9 cellular contexts compared by ENCODE assay signal in the genomic region with DNA sequence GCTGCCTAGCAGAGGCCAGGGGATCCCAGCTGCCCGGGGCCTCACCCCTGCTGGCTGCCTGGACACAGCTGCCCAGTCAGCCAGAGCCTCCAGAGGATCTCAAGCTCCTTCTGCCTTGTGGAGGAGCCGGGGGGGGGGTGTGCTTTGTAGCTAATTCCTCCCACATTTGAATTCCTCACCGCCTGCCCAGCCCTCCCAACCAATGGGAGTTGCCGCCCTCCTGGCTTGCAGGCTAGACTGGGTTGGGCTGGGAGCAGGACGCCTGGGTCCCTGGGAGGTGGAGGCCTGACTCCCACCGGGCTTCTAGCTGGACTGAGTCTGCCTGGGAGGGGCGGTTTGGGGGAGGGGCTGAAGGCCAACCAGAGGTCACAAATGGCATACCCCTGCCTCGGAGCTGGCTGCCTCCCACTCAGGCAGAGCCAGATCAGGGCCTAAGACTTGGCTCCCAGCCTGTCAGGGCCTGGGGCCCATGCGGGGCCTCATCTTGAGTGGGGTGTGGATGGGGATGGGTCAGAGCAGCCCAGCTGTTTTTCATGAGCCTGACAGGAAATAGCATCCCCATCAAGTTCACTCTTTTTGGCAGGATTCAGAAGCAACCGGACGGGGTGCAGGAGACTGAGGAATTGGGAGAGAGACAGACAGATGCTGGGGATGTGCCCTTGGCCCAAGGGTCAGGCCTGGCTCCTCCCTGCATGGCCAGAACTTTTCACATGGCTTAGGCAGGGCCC. TPM values are rescaled to one million over a fixed set of nuclear protein-coding genes. Genes with fewer than 3 reads are reported as not detected.
DNase-seq lines count a peak whose midpoint lies in the region; TF ChIP-seq lines count a peak whose summit lies in the region.
"Had no signal": no experiment of that assay in that cellular context is flagged by ENCODE, and none has a peak within 500 bp of the region (broad histone marks: within the 10 kb centered on the region; RNA-seq: fewer than 3 reads in every experiment).

No MANE protein-coding gene starts in this region.

- H3K27me3 ChIP-seq in WERI-Rb-1 (ENCODE audit: insufficient read depth, low read depth, severe bottlenecking) (no peaks in the 10 kb centered on the region), cardiac muscle cell (no peaks in the 10 kb centered on the region)

- peaks cover 48% of the 10 kb centered on the region for H3K36me3 ChIP-seq in WERI-Rb-1
- H3K36me3 ChIP-seq in cardiac muscle cell: peaks cover 9% of the 10 kb centered on the region

- peaks cover 39% of the 10 kb centered on the region for H3K36me3 Mint-ChIP-seq in osteocyte (ENCODE audit: unreplicated experiment)

- H3K27me3 Mint-ChIP-seq in osteocyte (ENCODE audit: unreplicated experiment): no peaks in the 10 kb centered on the region

- H3K9me3 ChIP-seq in WERI-Rb-1 (ENCODE audit: severe bottlenecking): no peaks in the 10 kb centered on the region
- no peaks in the 10 kb centered on the region for H3K9me3 ChIP-seq in cardiac muscle cell (ENCODE audit: low read depth)

- no peaks in the 10 kb centered on the region for H3K9me3 Mint-ChIP-seq in osteocyte (ENCODE audit: unreplicated experiment)
- H3K9me3 Mint-ChIP-seq: WTC11 had no signal

- peaks cover 13% of the 10 kb centered on the region for H3K4me1 ChIP-seq in cardiac muscle cell (ENCODE audit: low read depth)

- peaks cover 46% of the 10 kb centered on the region for H3K4me1 Mint-ChIP-seq in osteocyte (ENCODE audit: unreplicated experiment)

- peak overlapping the region; percentile 47 for H3K27ac Mint-ChIP-seq in osteocyte (ENCODE audit: unreplicated experiment)
- H3K27ac Mint-ChIP-seq: WTC11 had no signal

- no peak for TF ChIP-seq CTCF in AG09319 (IDR thresholded peaks at IDR 0.05; ENCODE audit: low read depth, low read length)
- no peak for TF ChIP-seq CTCF in WERI-Rb-1 (IDR thresholded peaks at IDR 0.05; ENCODE audit: low read depth, low read length)
- TF ChIP-seq CTCF in cardiac muscle cell (IDR thresholded peaks at IDR 0.05; ENCODE audit: low read depth, low read length): no peak
- TF ChIP-seq CTCF in osteocyte (IDR thresholded peaks at IDR 0.05): no peak

- H3K4me3 Mint-ChIP-seq in osteocyte (ENCODE audit: unreplicated experiment): no peak overlapping the region
- H3K4me3 Mint-ChIP-seq: WTC11 had no signal

- H3K27ac ChIP-seq in WERI-Rb-1 (peak overlapping the region; percentile 68), cardiac muscle cell (peak overlapping the region; percentile 15)

- H3K4me3 ChIP-seq in WERI-Rb-1 (ENCODE audit: low read depth, low read length) (no peak overlapping the region), cardiac muscle cell (no peak overlapping the region)

- DNase-seq in AG09319 (ENCODE audit: extremely low read depth, low read depth) (peak; percentile 81), WERI-Rb-1 (peak; percentile 86), cardiac muscle cell (ENCODE audit: low read depth in 1 of 2, low spot score in 1 of 2) (peak in 1 of 2 donors; percentile 88), osteocyte (ENCODE audit: extremely low spot score, unreplicated experiment) (no peak), NCI-H2196 (lab: John Stamatoyannopoulos, UW; ENCODE audit: unreplicated experiment) (no peak), NCI-H1436 (lab: John Stamatoyannopoulos, UW) (no peak), NCI-H2227 (lab: John Stamatoyannopoulos, UW; ENCODE audit: unreplicated experiment) (no peak)
- no peak for DNase-seq in stimulated activated naive CD4-positive, alpha-beta T cell treated with Interleukin-2 at 50 U/mL for 16 hours (lab: John Stamatoyannopoulos, UW)

RNA-seq across cellular contexts. Expression of a gene that starts 29.2 kb away (rescaled TPM):
- total RNA-seq in cardiac muscle cell (0.18 and 0.92 TPM in 2 replicates), osteocyte (not detected in 2 replicates)
- polyA plus RNA-seq in cardiac muscle cell: 0.56 TPM in 1 of 2 replicates, not detected in the other

RNA-seq across cellular contexts. Expression of a gene that starts 48.8 kb away (rescaled TPM):
- total RNA-seq in cardiac muscle cell: 134 and 200 TPM in 2 replicates
- polyA plus RNA-seq in cardiac muscle cell: 41.5 and 54.6 TPM in 2 replicates
- 61.9 and 64.2 TPM in 2 replicates for total RNA-seq in osteocyte

Comparison
In these comparisons a context has a peak if more than half of its experiments do, and no peak if none do; other contexts are left out.
1. DNase-seq: peak in AG09319 (single experiment) and WERI-Rb-1 (single experiment); none in osteocyte (single experiment), stimulated activated naive CD4-positive, alpha-beta T cell treated with Interleukin-2 at 50 U/mL for 16 hours (single experiment), NCI-H2196 (single experiment), NCI-H1436 (single experiment) and NCI-H2227 (single experiment).